In the genomic region with DNA sequence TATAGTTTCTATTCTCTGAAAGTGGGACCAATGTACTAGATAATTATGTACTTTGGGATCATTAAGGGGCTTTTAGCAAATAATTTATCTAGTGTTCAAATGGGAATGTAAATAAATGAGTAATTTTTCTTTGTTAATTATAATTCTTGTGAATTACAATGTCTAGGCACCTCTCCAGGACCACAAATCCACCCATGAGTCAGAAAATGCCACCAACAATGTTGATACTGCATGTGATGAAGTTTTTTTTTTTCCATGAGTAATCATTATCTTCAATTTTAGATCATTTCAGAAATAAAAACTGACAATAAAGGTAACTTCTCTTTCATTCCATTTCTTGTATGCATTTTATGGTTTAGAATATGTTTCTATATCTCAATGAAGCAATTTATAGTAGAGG, we compare ENCODE assay signal across 14 cellular contexts.
DNase-seq lines count a peak whose midpoint lies in the region; ATAC-seq, FAIRE-seq and TF ChIP-seq lines count a peak whose summit lies in the region.
"Had no signal": no experiment of that assay in that cellular context is flagged by ENCODE, and none has a peak within 500 bp of the region (broad histone marks: within the 10 kb centered on the region; RNA-seq: fewer than 3 reads in every experiment).

No MANE protein-coding gene starts in this region.

- H2AFZ ChIP-seq in HCT116 (ENCODE audit: low read depth, low read length, poor library complexity, severe bottlenecking), result peak overlapping the region; percentile 12
- no peak overlapping the region for H2AFZ ChIP-seq in PC-3 (ENCODE audit: low read length)
- no peak overlapping the region for H2AFZ ChIP-seq in smooth muscle cell (ENCODE audit: low read depth)

- intact Hi-C loops in HCT116 (cut with micrococcal nuclease) (no loop called here), PC-3 (cut with micrococcal nuclease) (no loop called here)

- DNase-seq in HCT116 (ENCODE audit: low read depth, low spot score) (peak; percentile 18), PC-3 (peak; percentile 66), bronchial epithelial cell (ENCODE audit: low read depth) (peak; percentile 16), smooth muscle cell (lab: John Stamatoyannopoulos, UW; ENCODE audit: unreplicated experiment) (no peak), LoVo (ENCODE audit: low spot score) (no peak), AML-193 (lab: John Stamatoyannopoulos, UW) (no peak)
- no peak for DNase-seq in stimulated activated CD4-positive, alpha-beta T cell treated with anti-CD3 and anti-CD28 coated beads, Interleukin-15, amount 100 ng/mL, for 24 hours
- DNase-seq: EL, NCI-H146, NCI-H2081 treated with DMSO at 0.1 percent for 48 hours, NCI-H345 had no signal

- no peaks in the 10 kb centered on the region for H4K20me1 ChIP-seq in HCT116 (ENCODE audit: insufficient read depth)
- no peaks in the 10 kb centered on the region for H4K20me1 ChIP-seq in PC-3 (ENCODE audit: low read length)
- H4K20me1 ChIP-seq in smooth muscle cell (ENCODE audit: low read depth), result no peaks in the 10 kb centered on the region

- H3F3A ChIP-seq in PC-3 (ENCODE audit: low read length, unreplicated experiment) (peaks cover 5% of the 10 kb centered on the region), smooth muscle cell (ENCODE audit: low read depth) (no peaks in the 10 kb centered on the region)

- no peaks in the 10 kb centered on the region for H3K27me3 ChIP-seq in HCT116 (ENCODE audit: insufficient read depth, low read length)
- H3K27me3 ChIP-seq in PC-3 (ENCODE audit: low read length), result no peaks in the 10 kb centered on the region
- H3K27me3 ChIP-seq in bronchial epithelial cell (ENCODE audit: control insufficient read depth, insufficient read depth, low read length), result no peaks in the 10 kb centered on the region
- no peaks in the 10 kb centered on the region for H3K27me3 ChIP-seq in smooth muscle cell (ENCODE audit: low read depth)

- H3K79me2 ChIP-seq in HCT116 (ENCODE audit: insufficient read depth, low read length) (no peaks in the 10 kb centered on the region), PC-3 (ENCODE audit: low read length) (no peaks in the 10 kb centered on the region), smooth muscle cell (ENCODE audit: low read depth) (no peaks in the 10 kb centered on the region)

- H3K4me1 ChIP-seq in HCT116 (ENCODE audit: control insufficient read depth in 1 of 2, insufficient read depth in 2 of 2, low read length in 2 of 2) (peaks cover 26 to 47% of the 10 kb centered on the region in 2 experiments), PC-3 (ENCODE audit: insufficient read depth, low read length) (peaks cover 49% of the 10 kb centered on the region), smooth muscle cell (ENCODE audit: low read depth) (peaks cover 13% of the 10 kb centered on the region)

- CTCF ChIA-PET in HCT116 (lab: Charles Lee), result no interaction called here
- CTCF ChIA-PET in PC-3 (lab: Charles Lee), result no interaction called here

- H3K27ac ChIP-seq in HCT116 (ENCODE audit: low read depth, low read length) (no peak overlapping the region), PC-3 (ENCODE audit: low read length) (peak overlapping the region; percentile 87), smooth muscle cell (ENCODE audit: low read depth) (peak overlapping the region; percentile 67)
- H3K27ac ChIP-seq: C4-2B, KMS-11 had no signal

- H3K9me3 ChIP-seq in HCT116 (ENCODE audit: control insufficient read depth in 1 of 2, insufficient read depth in 1 of 2, low read depth in 1 of 2, low read length in 2 of 2) (no peaks in the 10 kb centered on the region), PC-3 (ENCODE audit: low read length) (no peaks in the 10 kb centered on the region), smooth muscle cell (replicated peaks; ENCODE audit: low read depth) (no peaks in the 10 kb centered on the region)

- H3K36me3 ChIP-seq in HCT116 (ENCODE audit: control insufficient read depth in 1 of 2, insufficient read depth in 2 of 2, low read length in 2 of 2), result no peaks in the 10 kb centered on the region
- no peaks in the 10 kb centered on the region for H3K36me3 ChIP-seq in PC-3 (ENCODE audit: low read depth, low read length)
- H3K36me3 ChIP-seq in bronchial epithelial cell (ENCODE audit: control insufficient read depth, insufficient read depth, low read length), result no peaks in the 10 kb centered on the region
- H3K36me3 ChIP-seq in smooth muscle cell (ENCODE audit: low read depth), result no peaks in the 10 kb centered on the region

- RAD21 ChIA-PET in HCT116 (lab: Charles Lee; ENCODE audit: low non-redundant PET in 1 of 2, low total read pairs in 2 of 2, uncharacterized antibody in 2 of 2, unreplicated experiment in 2 of 2), result no interaction called here

- H3K9ac ChIP-seq in HCT116 (ENCODE audit: low read length) (no peak overlapping the region), PC-3 (ENCODE audit: low read length) (peak overlapping the region; percentile 46), smooth muscle cell (ENCODE audit: low read depth) (no peak overlapping the region)
- H3K9ac ChIP-seq: KMS-11 had no signal

- H3K9me2 ChIP-seq in HCT116 (ENCODE audit: insufficient read depth), result no peaks in the 10 kb centered on the region
- no peaks in the 10 kb centered on the region for H3K9me2 ChIP-seq in PC-3 (replicated peaks; ENCODE audit: low read length)

- POLR2A ChIA-PET in HCT116 (lab: Charles Lee), result no interaction called here
- POLR2A ChIA-PET in PC-3 (lab: Charles Lee; ENCODE audit: unreplicated experiment), result no interaction called here

- no peak for TF ChIP-seq CTCF in HCT116 (IDR thresholded peaks at IDR 0.05 in 2 of 3, conservative IDR thresholded peaks at IDR 0.05 in 1 of 3; ENCODE audit: borderline replicate concordance in 1 of 3, insufficient read depth in 1 of 3, low read depth in 2 of 3, low read length in 2 of 3)
- TF ChIP-seq CTCF in PC-3 (conservative IDR thresholded peaks at IDR 0.05; ENCODE audit: low read depth, low read length), result no peak
- no peak for TF ChIP-seq CTCF in bronchial epithelial cell (IDR thresholded peaks at IDR 0.05; ENCODE audit: insufficient read depth, low read length, severe bottlenecking)
- no peak for TF ChIP-seq CTCF in smooth muscle cell (IDR thresholded peaks at IDR 0.05; ENCODE audit: borderline replicate concordance, insufficient read depth, poor library complexity, severe bottlenecking)

- TF ChIP-seq RAD21 in HCT116 (IDR thresholded peaks at IDR 0.05; ENCODE audit: low read depth), result no peak

- peak overlapping the region; percentile 78 for H3K4me2 ChIP-seq in HCT116 (ENCODE audit: low read length)
- H3K4me2 ChIP-seq in PC-3 (ENCODE audit: low read length), result peak overlapping the region; percentile 64
- H3K4me2 ChIP-seq in smooth muscle cell, result peak overlapping the region; percentile 60
- H3K4me2 ChIP-seq: KMS-11 had no signal

- BruUV-seq in HCT116 (replicated peaks; lab: Mats Ljungman, UMichigan) (no TSS peak), PC-3 (replicated peaks; lab: Mats Ljungman, UMichigan) (no TSS peak)

- FAIRE-seq in bronchial epithelial cell (lab: Jason Lieb, UNC), result no peak

- TF ChIP-seq POLR2A in HCT116 (IDR thresholded peaks at IDR 0.05; ENCODE audit: borderline replicate concordance, extremely low read depth, insufficient read depth, insufficient read length), result no peak

- no peak for ATAC-seq in HCT116
- no peak for ATAC-seq in PC-3
- ATAC-seq: Panc1 had no signal

- 0 out of 4 replicates have a peak overlapping the region, but pooled peaks of 1 of the 2 experiments have one; percentile 14 for H3K4me3 ChIP-seq in HCT116 (replicated peaks in 1 of 2; ENCODE audit: low read depth in 1 of 2, low read length in 2 of 2)
- H3K4me3 ChIP-seq in PC-3 (ENCODE audit: low read length), result no peak overlapping the region
- H3K4me3 ChIP-seq in bronchial epithelial cell (ENCODE audit: low read depth, low read length), result no peak overlapping the region
- no peak overlapping the region for H3K4me3 ChIP-seq in smooth muscle cell

TF ChIP-seq in HCT116, 20 proteins besides CTCF, POLR2A, EP300 and RAD21 (continues in another document):
- no peak for TF ChIP-seq YY1 (IDR thresholded peaks at IDR 0.05; ENCODE audit: extremely low read depth, insufficient replicate concordance, low read depth, low read length)
- no peak for TF ChIP-seq SRF (IDR thresholded peaks at IDR 0.05; ENCODE audit: low read depth)
- peak; percentile 57; the same call in 1 of the 2 replicates for TF ChIP-seq JUND (IDR thresholded peaks at IDR 0.05)
- TF ChIP-seq, protein P1, sequence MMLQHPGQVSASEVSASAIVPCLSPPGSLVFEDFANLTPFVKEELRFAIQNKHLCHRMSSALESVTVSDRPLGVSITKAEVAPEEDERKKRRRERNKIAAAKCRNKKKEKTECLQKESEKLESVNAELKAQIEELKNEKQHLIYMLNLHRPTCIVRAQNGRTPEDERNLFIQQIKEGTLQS (IDR thresholded peaks at IDR 0.05), result no peak
- no peak for TF ChIP-seq ELF1 (IDR thresholded peaks at IDR 0.05; ENCODE audit: borderline replicate concordance, low read depth)
- no peak for TF ChIP-seq EZH2 (IDR thresholded peaks at IDR 0.05)
- TF ChIP-seq EGR1 (IDR thresholded peaks at IDR 0.05; ENCODE audit: low read depth), result no peak
- TF ChIP-seq POLR2AphosphoS5 (IDR thresholded peaks at IDR 0.05; ENCODE audit: low read depth, low read length), result no peak
- TF ChIP-seq SP1 (IDR thresholded peaks at IDR 0.05; ENCODE audit: low read depth), result peak; percentile 42
- TF ChIP-seq SIN3A (IDR thresholded peaks at IDR 0.05; ENCODE audit: low read depth), result no peak; the same call in 1 of the 2 replicates
- no peak for TF ChIP-seq CEBPB (IDR thresholded peaks at IDR 0.05; ENCODE audit: low read depth)
- peak; percentile 67 for TF ChIP-seq FOSL1 (IDR thresholded peaks at IDR 0.05; ENCODE audit: low read depth)
- TF ChIP-seq, protein P2, sequence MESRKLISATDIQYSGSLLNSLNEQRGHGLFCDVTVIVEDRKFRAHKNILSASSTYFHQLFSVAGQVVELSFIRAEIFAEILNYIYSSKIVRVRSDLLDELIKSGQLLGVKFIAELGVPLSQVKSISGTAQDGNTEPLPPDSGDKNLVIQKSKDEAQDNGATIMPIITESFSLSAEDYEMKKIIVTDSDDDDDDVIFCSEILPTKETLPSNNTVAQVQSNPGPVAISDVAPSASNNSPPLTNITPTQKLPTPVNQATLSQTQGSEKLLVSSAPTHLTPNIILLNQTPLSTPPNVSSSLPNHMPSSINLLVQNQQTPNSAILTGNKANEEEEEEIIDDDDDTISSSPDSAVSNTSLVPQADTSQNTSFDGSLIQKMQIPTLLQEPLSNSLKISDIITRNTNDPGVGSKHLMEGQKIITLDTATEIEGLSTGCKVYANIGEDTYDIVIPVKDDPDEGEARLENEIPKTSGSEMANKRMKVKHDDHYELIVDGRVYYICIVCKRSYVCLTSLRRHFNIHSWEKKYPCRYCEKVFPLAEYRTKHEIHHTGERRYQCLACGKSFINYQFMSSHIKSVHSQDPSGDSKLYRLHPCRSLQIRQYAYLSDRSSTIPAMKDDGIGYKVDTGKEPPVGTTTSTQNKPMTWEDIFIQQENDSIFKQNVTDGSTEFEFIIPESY (IDR thresholded peaks at IDR 0.05; ENCODE audit: extremely low read depth, insufficient replicate concordance, low read length), result no peak
- no peak for TF ChIP-seq TCF7L2 (IDR thresholded peaks at IDR 0.05; ENCODE audit: borderline replicate concordance, extremely low read depth, insufficient read depth, insufficient read length)

Comparison
In these comparisons a context has a peak if more than half of its experiments do, and no peak if none do; other contexts are left out.
1. DNase-seq: peak in HCT116 (single experiment), PC-3 (single experiment) and bronchial epithelial cell (single experiment); none in smooth muscle cell (single experiment), stimulated activated CD4-positive, alpha-beta T cell treated with anti-CD3 and anti-CD28 coated beads, Interleukin-15, amount 100 ng/mL, for 24 hours (single experiment), LoVo (single experiment) and AML-193 (0 of 2).
2. Peak in every context shown above with its lines, with median percentiles within 50 percentile points of each other: H3K4me2 ChIP-seq.